Comparison of ENCODE assay signal across 8 cellular contexts in the genomic region with DNA sequence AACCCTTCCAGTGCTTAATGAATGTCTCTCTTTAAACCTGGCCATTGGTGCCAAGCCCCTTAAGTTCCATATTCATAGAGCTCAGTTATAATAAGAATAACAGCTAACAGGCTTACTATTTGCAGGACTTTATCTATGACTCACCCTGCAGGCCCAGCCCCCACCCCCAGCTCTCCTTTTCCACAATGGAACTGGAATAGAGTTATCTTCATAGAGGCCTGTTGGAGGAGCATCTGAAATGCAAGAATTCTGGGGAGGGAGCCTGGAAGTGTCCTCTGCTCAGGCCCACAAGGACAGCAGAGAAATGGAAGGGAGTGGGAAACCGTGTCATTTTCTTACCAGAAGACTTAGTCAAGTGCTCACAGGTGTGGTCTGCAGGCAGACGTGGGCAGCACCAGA. TPM values are rescaled to one million over a fixed set of nuclear protein-coding genes. Genes with fewer than 3 reads are reported as not detected.
DNase-seq lines count a peak whose midpoint lies in the region; ATAC-seq and TF ChIP-seq lines count a peak whose summit lies in the region.

No MANE protein-coding gene starts in this region.

- no peak for TF ChIP-seq CTCF in breast epithelium (IDR thresholded peaks at IDR 0.05)
- no peak for TF ChIP-seq CTCF in osteocyte (IDR thresholded peaks at IDR 0.05)

- no peak overlapping the region for H3K23ac ChIP-seq in mesenchymal stem cell (ENCODE audit: low read length in 2 of 2)

- no peak overlapping the region for H2AFZ ChIP-seq in mesenchymal stem cell (ENCODE audit: low read depth, low read length)

- no peak overlapping the region for H2BK5ac ChIP-seq in mesenchymal stem cell (ENCODE audit: low read depth, low read length, poor library complexity, severe bottlenecking)

- 8% methylated on average over 2 of the region's 2 CpGs for WGBS in mesenchymal stem cell

- POLR2A ChIA-PET in CD4-positive, alpha-beta memory T cell (lab: Charles Lee; ENCODE audit: partially characterized antibody) = no interaction called here

- H2BK120ac ChIP-seq in mesenchymal stem cell (ENCODE audit: low read depth, low read length) = no peak overlapping the region

- H2BK15ac ChIP-seq in mesenchymal stem cell (ENCODE audit: low read depth, poor library complexity, severe bottlenecking) = no peak overlapping the region

- peak overlapping the region; percentile 30 for H3K4me2 ChIP-seq in mesenchymal stem cell (ENCODE audit: low read length, poor library complexity, severe bottlenecking)

- no peaks in the 10 kb centered on the region for H3K27me3 Mint-ChIP-seq in CD4-positive, alpha-beta memory T cell
- H3K27me3 Mint-ChIP-seq in osteocyte (ENCODE audit: unreplicated experiment) = peaks cover 21% of the 10 kb centered on the region

- CTCF ChIA-PET in CD4-positive, alpha-beta memory T cell (lab: Charles Lee; ENCODE audit: partially characterized antibody) = no interaction called here

- intact Hi-C loops in CD4-positive, alpha-beta memory T cell (cut with micrococcal nuclease) = no loop called here
- intact Hi-C loops in breast epithelium (cut with DNase I; ENCODE audit: low total_unique reads) = no loop called here

- H3K27ac Mint-ChIP-seq in CD4-positive, alpha-beta memory T cell = peak overlapping the region in 4 of 7 donors; percentile 52 to 68 (median 60)
- no peak overlapping the region for H3K27ac Mint-ChIP-seq in osteocyte (ENCODE audit: unreplicated experiment)

- no peak overlapping the region for H2AK5ac ChIP-seq in mesenchymal stem cell (ENCODE audit: low read length, severe bottlenecking)

- H3K27me3 ChIP-seq in CD4-positive, alpha-beta memory T cell (ENCODE audit: insufficient read depth, low read length) = no peaks in the 10 kb centered on the region
- H3K27me3 ChIP-seq in HUES6 (ENCODE audit: control insufficient read depth, insufficient read depth, low read length) (peaks cover 3% of the 10 kb centered on the region; the same call in 1 of the 2 replicates), breast epithelium (no peaks in the 10 kb centered on the region), mesenchymal stem cell (ENCODE audit: control insufficient read depth in 1 of 2, insufficient read depth in 1 of 2, low read length in 2 of 2) (peaks cover 42 to 67% of the 10 kb centered on the region in 2 experiments)

- H4K91ac ChIP-seq in mesenchymal stem cell (ENCODE audit: low read length) = no peak overlapping the region

- peak overlapping the region in 1 of 2 experiments; percentile 30 for H3K14ac ChIP-seq in mesenchymal stem cell (ENCODE audit: low read length in 2 of 2)

- DNase-seq in CD4-positive, alpha-beta memory T cell = no peak
- DNase-seq in breast epithelium (ENCODE audit: low spot score in 2 of 2) (no peak), mesenchymal stem cell (peak; percentile 62), osteocyte (ENCODE audit: extremely low spot score, unreplicated experiment) (no peak), substantia nigra (lab: John Stamatoyannopoulos, UW) (no peak)

- ATAC-seq in GM21447 (IDR thresholded peaks at IDR 0.05; ENCODE audit: unreplicated experiment) = no peak
- no peak for ATAC-seq in activated CD4-positive, CD25-positive, alpha-beta regulatory T cell treated with anti-CD3 and anti-CD28 coated beads, Interleukin-2, amount 50 U/mL, for 24 hours

- no peaks in the 10 kb centered on the region for H3K79me1 ChIP-seq in mesenchymal stem cell (replicated peaks; ENCODE audit: low read length, poor library complexity, severe bottlenecking)

- H3K9ac ChIP-seq in HUES6 (ENCODE audit: low read length) (peak overlapping the region; percentile 58), mesenchymal stem cell (ENCODE audit: low read length) (no peak overlapping the region)

- H3K9me3 ChIP-seq in CD4-positive, alpha-beta memory T cell (ENCODE audit: control insufficient read depth in 1 of 2, low read length in 2 of 2) = no peaks in the 10 kb centered on the region
- H3K9me3 ChIP-seq in HUES6 (ENCODE audit: control insufficient read depth, insufficient read depth, low read depth, low read length) = no peaks in the 10 kb centered on the region
- no peaks in the 10 kb centered on the region for H3K9me3 ChIP-seq in breast epithelium
- no peaks in the 10 kb centered on the region for H3K9me3 ChIP-seq in mesenchymal stem cell (ENCODE audit: control insufficient read depth, low read length)

- H4K8ac ChIP-seq in mesenchymal stem cell (ENCODE audit: low read length) = no peak overlapping the region

- no peaks in the 10 kb centered on the region for H3K36me3 Mint-ChIP-seq in CD4-positive, alpha-beta memory T cell
- H3K36me3 Mint-ChIP-seq in osteocyte (ENCODE audit: unreplicated experiment) = no peaks in the 10 kb centered on the region

- no peaks in the 10 kb centered on the region for H3K9me3 Mint-ChIP-seq in CD4-positive, alpha-beta memory T cell
- no peaks in the 10 kb centered on the region for H3K9me3 Mint-ChIP-seq in osteocyte (ENCODE audit: unreplicated experiment)

- peaks cover 13% of the 10 kb centered on the region for H3K4me1 ChIP-seq in CD4-positive, alpha-beta memory T cell (ENCODE audit: insufficient read depth, low read length)
- peaks cover 59% of the 10 kb centered on the region for H3K4me1 ChIP-seq in HUES6 (ENCODE audit: control insufficient read depth, insufficient read depth, low read length)
- H3K4me1 ChIP-seq in breast epithelium = peaks cover 0 to 21% of the 10 kb centered on the region in 2 donors
- peaks cover 38% of the 10 kb centered on the region for H3K4me1 ChIP-seq in mesenchymal stem cell (ENCODE audit: control insufficient read depth, insufficient read depth, low read depth, low read length)

- no peak for TF ChIP-seq POLR2A in breast epithelium (IDR thresholded peaks at IDR 0.05)

- no peak overlapping the region for H3K4ac ChIP-seq in mesenchymal stem cell (ENCODE audit: low read depth in 1 of 2, low read length in 2 of 2)

- H3K18ac ChIP-seq in mesenchymal stem cell (ENCODE audit: low read depth in 1 of 2, low read length in 2 of 2) = peak overlapping the region in 1 of 2 experiments; percentile 44

- H3K4me3 ChIP-seq in CD4-positive, alpha-beta memory T cell (ENCODE audit: low read length in 2 of 2) = no peak overlapping the region
- H3K4me3 ChIP-seq in HUES6 (ENCODE audit: low read depth, low read length) (peak overlapping the region; percentile 27; the same call in 1 of the 2 replicates), breast epithelium (peak overlapping the region in 1 of 3 donors; percentile 46), mesenchymal stem cell (ENCODE audit: insufficient read depth in 1 of 2, low read depth in 1 of 2, low read length in 2 of 2) (peak overlapping the region in 1 of 2 experiments; percentile 39)

- peak overlapping the region in 6 of 8 donors; percentile 4 to 72 (median 36) for H3K4me3 Mint-ChIP-seq in CD4-positive, alpha-beta memory T cell
- no peak overlapping the region for H3K4me3 Mint-ChIP-seq in osteocyte (ENCODE audit: unreplicated experiment)

- no peak overlapping the region for H3K27ac ChIP-seq in CD4-positive, alpha-beta memory T cell (ENCODE audit: low read depth, low read length)
- H3K27ac ChIP-seq in HUES6 (ENCODE audit: low read depth, low read length) = no peak overlapping the region; the same call in 1 of the 2 replicates
- H3K27ac ChIP-seq in breast epithelium = peak overlapping the region; percentile 40 to 74
- peak overlapping the region; percentile 17 for H3K27ac ChIP-seq in mesenchymal stem cell (ENCODE audit: low read length, poor library complexity, severe bottlenecking)
- H3K27ac ChIP-seq in substantia nigra (ENCODE audit: low read depth, low read length, poor library complexity, severe bottlenecking) = no peak overlapping the region

- no peak overlapping the region for H2BK12ac ChIP-seq in mesenchymal stem cell (ENCODE audit: low read length in 2 of 2)

- H3K36me3 ChIP-seq in CD4-positive, alpha-beta memory T cell (ENCODE audit: insufficient read depth, low read length) = no peaks in the 10 kb centered on the region
- H3K36me3 ChIP-seq in HUES6 (ENCODE audit: control insufficient read depth, insufficient read depth, low read length) = no peaks in the 10 kb centered on the region
- H3K36me3 ChIP-seq in breast epithelium = no peaks in the 10 kb centered on the region
- no peaks in the 10 kb centered on the region for H3K36me3 ChIP-seq in mesenchymal stem cell (ENCODE audit: control insufficient read depth in 1 of 2, insufficient read depth in 2 of 2, low read depth in 1 of 2, low read length in 2 of 2)

- peaks cover 11 to 18% (median 14%) of the 10 kb centered on the region in 4 donors for H3K4me1 Mint-ChIP-seq in CD4-positive, alpha-beta memory T cell
- peaks cover 42% of the 10 kb centered on the region for H3K4me1 Mint-ChIP-seq in osteocyte (ENCODE audit: unreplicated experiment)

RNA-seq across cellular contexts. Expression of a gene that starts 52.8 kb away (rescaled TPM):
- total RNA-seq in CD4-positive, alpha-beta memory T cell = not detected
- polyA plus RNA-seq in CD4-positive, alpha-beta memory T cell = not detected
- under 1 TPM; 0.15 to 0.33 (median 0.32) TPM for total RNA-seq in breast epithelium
- 0.04 TPM for polyA plus RNA-seq in mesenchymal stem cell (2013, experiment 1 of 2)
- 0.10 TPM for polyA plus RNA-seq in mesenchymal stem cell (2013, experiment 2 of 2)
- total RNA-seq in osteocyte = 1.3 TPM in 2 replicates

Comparison
In these comparisons a context has a peak if more than half of its experiments do, and no peak if none do; other contexts are left out.
1. H3K27ac ChIP-seq: peak in breast epithelium (2 of 2) and mesenchymal stem cell (single experiment); none in CD4-positive, alpha-beta memory T cell (single experiment), HUES6 (single experiment) and substantia nigra (single experiment).